In genomic region chr6:100296810-100297544, GRCh38 we compare ENCODE assay signal across 12 cellular contexts.
DNase-seq lines count a peak whose midpoint lies in the region; ATAC-seq, FAIRE-seq and TF ChIP-seq lines count a peak whose summit lies in the region.
"Had no signal": no experiment of that assay in that cellular context is flagged by ENCODE, and none has a peak within 500 bp of the region (broad histone marks: within the 10 kb centered on the region; RNA-seq: fewer than 3 reads in every experiment).

No MANE protein-coding gene starts in this region.

- no peaks in the 10 kb centered on the region for H4K20me1 ChIP-seq in keratinocyte (ENCODE audit: control insufficient read depth, extremely low read depth, insufficient read depth, low read length)

- H3K4me1 Mint-ChIP-seq in T-cell = no peaks in the 10 kb centered on the region
- H3K4me1 Mint-ChIP-seq: IgD-negative memory B cell had no signal

- no peak for TF ChIP-seq POLR2A in gastroesophageal sphincter (IDR thresholded peaks at IDR 0.05)

- ATAC-seq in T-cell (replicated peaks in 1 of 4) (no peak), gastroesophageal sphincter (no peak)

- no peak overlapping the region for H3K4me3 Mint-ChIP-seq in T-cell
- H3K4me3 Mint-ChIP-seq: IgD-negative memory B cell had no signal

- CTCF ChIA-PET in T-cell (lab: Charles Lee) = no interaction called here

- no peak overlapping the region for H3K9ac ChIP-seq in keratinocyte (ENCODE audit: control insufficient read depth, extremely low read depth, insufficient read depth, low read length)

- H3K27me3 ChIP-seq in MG63 (no peaks in the 10 kb centered on the region), keratinocyte (ENCODE audit: control insufficient read depth, extremely low read depth, insufficient read depth, low read length) (no peaks in the 10 kb centered on the region), gastroesophageal sphincter (no peaks in the 10 kb centered on the region)

- POLR2A ChIA-PET in T-cell (lab: Charles Lee) = no interaction called here

- in situ Hi-C loops in Caki2 (cut with HindIII; ENCODE audit: low pct_unique_long_range_greater_than_20kb, low sequenced_read_pairs) = no loop called here

- H3K9me1 ChIP-seq in keratinocyte (ENCODE audit: control insufficient read depth, extremely low read depth, insufficient read depth, low read length) = no peaks in the 10 kb centered on the region

- no peaks in the 10 kb centered on the region for H3K36me3 Mint-ChIP-seq in T-cell

- H3K4me3 ChIP-seq in MG63 = no peak overlapping the region
- H3K4me3 ChIP-seq in keratinocyte (ENCODE audit: control insufficient read depth in 2 of 3, extremely low read depth in 1 of 3, insufficient read depth in 2 of 3, low read depth in 1 of 3, low read length in 3 of 3) = peak overlapping the region in 2 of 3 experiments; percentile 31 to 61
- no peak overlapping the region for H3K4me3 ChIP-seq in gastroesophageal sphincter

- H3K36me3 ChIP-seq in MG63 = no peaks in the 10 kb centered on the region
- no peaks in the 10 kb centered on the region for H3K36me3 ChIP-seq in keratinocyte (ENCODE audit: control insufficient read depth in 2 of 2, extremely low read depth in 1 of 2, insufficient read depth in 2 of 2, low read length in 2 of 2)
- no peaks in the 10 kb centered on the region for H3K36me3 ChIP-seq in gastroesophageal sphincter

- no peak overlapping the region for H2AFZ ChIP-seq in keratinocyte (ENCODE audit: control insufficient read depth, low read length)

- H3K27ac ChIP-seq in keratinocyte (ENCODE audit: control insufficient read depth, insufficient read depth, low read length) = peak overlapping the region; percentile 76
- no peak overlapping the region for H3K27ac ChIP-seq in gastroesophageal sphincter

- no peak for TF ChIP-seq EP300 in gastroesophageal sphincter (IDR thresholded peaks at IDR 0.05)

- H3K9me3 ChIP-seq in MG63 (peaks cover 3% of the 10 kb centered on the region; the same call in 1 of the 2 replicates), keratinocyte (ENCODE audit: control insufficient read depth, low read depth, low read length) (no peaks in the 10 kb centered on the region), gastroesophageal sphincter (no peaks in the 10 kb centered on the region)

- H3K4me1 ChIP-seq in keratinocyte (ENCODE audit: control insufficient read depth, extremely low read depth, insufficient read depth, low read length) (peaks cover 31% of the 10 kb centered on the region), gastroesophageal sphincter (no peaks in the 10 kb centered on the region)

- no peaks in the 10 kb centered on the region for H3K9me3 Mint-ChIP-seq in T-cell
- H3K9me3 Mint-ChIP-seq: IgD-negative memory B cell had no signal

- dilution Hi-C loops in keratinocyte (cut with MboI; ENCODE audit: extremely low pct_ligation_motif_present, low sequenced_read_pairs) = no loop called here

- TF ChIP-seq CTCF in keratinocyte (optimal IDR thresholded peaks at IDR 0.05 in 1 of 3, IDR thresholded peaks at IDR 0.05 in 1 of 3, conservative IDR thresholded peaks at IDR 0.05 in 1 of 3; ENCODE audit: extremely low read depth in 1 of 3, insufficient read depth in 2 of 3, low read length in 3 of 3) (no peak), gastroesophageal sphincter (IDR thresholded peaks at IDR 0.05) (no peak)

- no peaks in the 10 kb centered on the region for H3K79me2 ChIP-seq in keratinocyte (ENCODE audit: control insufficient read depth, insufficient read depth, low read length)

- peak; percentile 87 for FAIRE-seq in keratinocyte (lab: Jason Lieb, UNC)

- DNase-seq in Caki2 (ENCODE audit: low read depth) = peak; percentile 91
- peak; percentile 6 for DNase-seq in MG63
- DNase-seq in amniotic epithelial cell (ENCODE audit: low read depth) = peak; percentile 87
- DNase-seq in keratinocyte (ENCODE audit: low read depth, low spot score) = no peak
- no peak for DNase-seq in NCI-H1694 treated with DMSO at 0.1 percent for 48 hours (lab: John Stamatoyannopoulos, UW)
- no peak for DNase-seq in stimulated activated CD4-positive, alpha-beta T cell treated with anti-CD3 and anti-CD28 coated beads, Interleukin-1b, Interleukin-23, amount 100 ng/mL, for 48 hours
- no peak for DNase-seq in T-cell
- DNase-seq: activated CD4-positive, CD25-positive, alpha-beta regulatory T cell treated with anti-CD3 and anti-CD28 coated beads, Interleukin-2, amount 50 U/mL, for 72 hours; effector memory CD4-positive, alpha-beta T cell; stimulated activated CD4-positive, alpha-beta T cell treated with anti-CD3 and anti-CD28 coated beads, Interleukin-12 subunit alpha, Interleukin-12 subunit beta, amount 100 ng/mL, for 4 hours had no signal

- H3K27ac Mint-ChIP-seq in T-cell = no peak overlapping the region
- H3K27ac Mint-ChIP-seq: IgD-negative memory B cell had no signal

- H3K4me2 ChIP-seq in keratinocyte (ENCODE audit: control insufficient read depth, extremely low read depth, insufficient read depth, low read depth, low read length) = peak overlapping the region; percentile 86

- H3K27me3 Mint-ChIP-seq in T-cell = peaks cover 1 to 3% of the 10 kb centered on the region in 2 donors

- 54 to 55% methylated on average over 3 of the region's 3 CpGs for WGBS in gastroesophageal sphincter (ENCODE audit: low coverage in 1 of 2), 2 donors

Comparison
In these comparisons a context has a peak if more than half of its experiments do, and no peak if none do; other contexts are left out.
1. DNase-seq: peak in Caki2 (single experiment), MG63 (single experiment) and amniotic epithelial cell (single experiment); none in keratinocyte (single experiment), NCI-H1694 treated with DMSO at 0.1 percent for 48 hours (single experiment), stimulated activated CD4-positive, alpha-beta T cell treated with anti-CD3 and anti-CD28 coated beads, Interleukin-1b, Interleukin-23, amount 100 ng/mL, for 48 hours (single experiment) and T-cell (0 of 34).
2. H3K4me3 ChIP-seq: peak in keratinocyte (2 of 3); none in MG63 (single experiment) and gastroesophageal sphincter (0 of 2).